In genomic region chr13:41462427-41462826, GRCh38 we compare ENCODE assay signal across 17 cellular contexts. TPM values are rescaled to one million over a fixed set of nuclear protein-coding genes. Genes with fewer than 3 reads are reported as not detected.
DNase-seq lines count a peak whose midpoint lies in the region; ATAC-seq, FAIRE-seq and TF ChIP-seq lines count a peak whose summit lies in the region.
"Had no signal": no experiment of that assay in that cellular context is flagged by ENCODE, and none has a peak within 500 bp of the region (broad histone marks: within the 10 kb centered on the region; RNA-seq: fewer than 3 reads in every experiment).

No MANE protein-coding gene starts in this region.

- H3K36me3 ChIP-seq in GM12878 (ENCODE audit: control insufficient read depth in 2 of 2, insufficient read depth in 2 of 2, low read length in 1 of 2) (no peaks in the 10 kb centered on the region; a peak in 1 of 4 replicates), parathyroid adenoma (ENCODE audit: control insufficient read depth, insufficient read depth, low read length) (no peaks in the 10 kb centered on the region)

- H3K4me2 ChIP-seq in GM12878 (ENCODE audit: control insufficient read depth, insufficient read depth) (peak overlapping the region; percentile 10; the same call in 1 of the 2 replicates), parathyroid adenoma (ENCODE audit: low read length) (no peak overlapping the region)

- WGBS in GM12878 (ENCODE audit: insufficient coverage, insufficient replicate concordance, low lambda C conversion rate, missing lambda C conversion rate), result 92% methylated on average over 6 of the region's 6 CpGs

- H3K4me1 ChIP-seq in GM12878 (ENCODE audit: control insufficient read depth, insufficient read depth, low read length) (peaks cover 79% of the 10 kb centered on the region), parathyroid adenoma (no peaks in the 10 kb centered on the region)

- peaks cover 45% of the 10 kb centered on the region for H3K36me3 Mint-ChIP-seq in T-helper 1 cell treated with Interleukin-12 subunit alpha and Interleukin-12 subunit beta and Interleukin-4 antibody, amounts not matched to agents 30 μg/mL and 1 μg/mL, for 36 hours (ENCODE audit: low read depth)

- no peak for DNase-seq in T-helper 1 cell
- DNase-seq in GM13976 (ENCODE audit: low spot score), result peak; percentile 2
- no peak for DNase-seq in GM12878 (ENCODE audit: low read depth, low spot score)
- DNase-seq in A172 (ENCODE audit: low spot score), result no peak
- DNase-seq in SKM-1 (lab: John Stamatoyannopoulos, UW; ENCODE audit: unreplicated experiment), result no peak
- DNase-seq in stimulated activated CD4-positive, alpha-beta T cell treated with anti-CD3 and anti-CD28 coated beads, Interleukin-1b, Interleukin-23, amount 100 ng/mL, for 48 hours, result no peak
- DNase-seq: activated gamma-delta T cell, NCI-H2029 treated with DMSO at 0.1 percent for 48 hours, NCI-H774 had no signal

- no peaks in the 10 kb centered on the region for H3K27me3 Mint-ChIP-seq in T-helper 1 cell treated with Interleukin-12 subunit alpha and Interleukin-12 subunit beta and Interleukin-4 antibody, amounts not matched to agents 30 μg/mL and 1 μg/mL, for 36 hours (ENCODE audit: low read depth)

- peaks cover 2% of the 10 kb centered on the region; the same call in 1 of the 2 replicates for H3K79me2 ChIP-seq in GM12878 (ENCODE audit: control insufficient read depth, insufficient read depth, low read length)
- no peaks in the 10 kb centered on the region for H3K79me2 ChIP-seq in parathyroid adenoma

- no peak for TF ChIP-seq RAD21 in GM12878 (IDR thresholded peaks at IDR 0.05; ENCODE audit: insufficient read depth, low read depth, low read length)

- H3K27ac Mint-ChIP-seq in T-helper 1 cell treated with Interleukin-12 subunit alpha and Interleukin-12 subunit beta and Interleukin-4 antibody, amounts not matched to agents 30 μg/mL and 1 μg/mL, for 36 hours, result peak overlapping the region; percentile 93

- no peak for FAIRE-seq in GM12878 (lab: Jason Lieb, UNC)
- FAIRE-seq: G401.6, islet of Langerhans, RCC 7860 had no signal

- no peak for TF ChIP-seq EP300 in GM12878 (IDR thresholded peaks at IDR 0.05; ENCODE audit: borderline replicate concordance in 1 of 2, control insufficient read depth in 1 of 2, low read depth in 2 of 2, low read length in 2 of 2)

- H2AFZ ChIP-seq in GM12878 (ENCODE audit: control insufficient read depth, low read depth, low read length) (no peak overlapping the region), parathyroid adenoma (no peak overlapping the region)

- TF ChIP-seq POLR2A in GM12878 (IDR thresholded peaks at IDR 0.05; ENCODE audit: low read depth, low read length), result no peak

- peak overlapping the region; percentile 84 for H3K4me3 Mint-ChIP-seq in T-helper 1 cell treated with Interleukin-12 subunit alpha and Interleukin-12 subunit beta and Interleukin-4 antibody, amounts not matched to agents 30 μg/mL and 1 μg/mL, for 36 hours
- H3K4me3 Mint-ChIP-seq: type B pancreatic cell had no signal

- no TSS peak for BruUV-seq in GM12878 (replicated peaks; lab: Mats Ljungman, UMichigan)

- no peak for ATAC-seq in GM12878

- no peaks in the 10 kb centered on the region for H3K9me3 Mint-ChIP-seq in T-helper 1 cell treated with Interleukin-12 subunit alpha and Interleukin-12 subunit beta and Interleukin-4 antibody, amounts not matched to agents 30 μg/mL and 1 μg/mL, for 36 hours
- H3K9me3 Mint-ChIP-seq: type B pancreatic cell had no signal

- intact Hi-C loops in GM12878 (cut with micrococcal nuclease; ENCODE audit: unreplicated experiment), result no loop called here

- H3K4me3 ChIP-seq in GM12878 (no peak overlapping the region), parathyroid adenoma (ENCODE audit: low read depth, low read length) (peak overlapping the region; percentile 11)

- in situ Hi-C loops in GM13976 (cut with MboI; ENCODE audit: low sequenced_read_pairs, unreplicated experiment), result no loop called here
- in situ Hi-C loops in GM12878 (cut with MboI), result no loop called here

- H3K9me3 ChIP-seq in GM12878 (replicated peaks; ENCODE audit: control insufficient read depth, insufficient read depth, low read length) (no peaks in the 10 kb centered on the region), parathyroid adenoma (ENCODE audit: control insufficient read depth, low read length) (no peaks in the 10 kb centered on the region)

- CTCF ChIA-PET in GM12878 (lab: Yijun Ruan, JAX), result interaction anchor here (1.2 kb wide), 1 partner anchor 474 kb away, joined by 3 read pairs; no protein-coding TSS in a partner anchor

- SMC1A ChIA-PET in GM12878 (lab: Charles Lee; ENCODE audit: uncharacterized antibody, unreplicated experiment), result no interaction called here

- H3K4me1 Mint-ChIP-seq in T-helper 1 cell treated with Interleukin-12 subunit alpha and Interleukin-12 subunit beta and Interleukin-4 antibody, amounts not matched to agents 30 μg/mL and 1 μg/mL, for 36 hours (ENCODE audit: low read depth), result peaks cover 76% of the 10 kb centered on the region

- H3K27ac ChIP-seq in GM12878 (ENCODE audit: control insufficient read depth, insufficient read depth) (0 out of 2 replicates have a peak overlapping the region, but pooled peaks have one; percentile 10), parathyroid adenoma (peak overlapping the region; percentile 24)
- H3K27ac ChIP-seq: 22Rv1 had no signal

- RAD21 ChIA-PET in GM12878 (lab: Charles Lee; ENCODE audit: unreplicated experiment), result no interaction called here

- no peaks in the 10 kb centered on the region for H4K20me1 ChIP-seq in GM12878 (ENCODE audit: control insufficient read depth, insufficient read depth)

- POLR2A ChIA-PET in GM12878 (lab: Charles Lee), result no interaction called here

- no peak for TF ChIP-seq CTCF in GM13976 (IDR thresholded peaks at IDR 0.05; ENCODE audit: borderline replicate concordance, control extremely low read depth, extremely low read depth, insufficient read depth, missing control alignments)
- TF ChIP-seq CTCF in GM12878 (IDR thresholded peaks at IDR 0.05 in 2 of 3, conservative IDR thresholded peaks at IDR 0.05 in 1 of 3; ENCODE audit: control insufficient read depth in 2 of 3, extremely low read depth in 1 of 3, insufficient read depth in 1 of 3, low read depth in 3 of 3, low read length in 3 of 3), result no peak
- TF ChIP-seq CTCF in parathyroid adenoma (IDR thresholded peaks at IDR 0.05), result no peak

- H3K9ac ChIP-seq in GM12878 (ENCODE audit: control insufficient read depth, insufficient read depth, low read length) (no peak overlapping the region), parathyroid adenoma (no peak overlapping the region)

- 0 out of 4 replicates have a peak, but pooled peaks cover 0 to 2% of the 10 kb centered on the region in 2 experiments for H3K27me3 ChIP-seq in GM12878 (replicated peaks in 1 of 2; ENCODE audit: control insufficient read depth in 2 of 2, insufficient read depth in 2 of 2, low read length in 1 of 2)
- H3K27me3 ChIP-seq in parathyroid adenoma (ENCODE audit: control insufficient read depth, insufficient read depth, low read length), result no peaks in the 10 kb centered on the region

TF ChIP-seq in GM12878, 131 proteins besides CTCF, POLR2A, EP300 and RAD21:
- TF ChIP-seq RB1 (IDR thresholded peaks at IDR 0.05; ENCODE audit: borderline replicate concordance) (no peak), KAT2A (conservative IDR thresholded peaks at IDR 0.05; ENCODE audit: control insufficient read depth, low read depth, low read length) (no peak), CBX5 (IDR thresholded peaks at IDR 0.05; ENCODE audit: low read depth) (no peak)

RNA-seq across cellular contexts. Expression of gene RGCC, which starts 5.1 kb away (rescaled TPM):
- not detected in 2 replicates for total RNA-seq in GM12878 (2013; cell fraction: nucleolus; rRNA removed)
- total RNA-seq in GM12878 (2014; rRNA removed) (14.6 and 19.4 TPM in 2 replicates), GM12878 (2014; rRNA removed; fragmentation: Illumina TruSeq; extraction: Trizol) (10.0 and 11.6 TPM in 2 replicates), GM12878 (2021) (10.0 and 10.5 TPM in 2 replicates)
- 4.5 TPM for polyA plus RNA-seq in GM12878 (2011; ENCODE audit: low read depth)
- polyA plus RNA-seq in GM12878 (2011; rRNA removed) (0.36 and 0.41 TPM in 2 replicates), GM12878 (2014; fragmentation: Illumina TruSeq; extraction: Trizol) (8.2 and 9.6 TPM in 2 replicates), GM12878 (2014; fragmentation: Nextera tagmentation; extraction: Ambion mirVana) (1 to 10 TPM; 6.2 to 9.8 TPM), GM12878 (2014; rRNA removed) (16.8 and 18.1 TPM in 2 replicates), GM12878 (2016; fragmentation: Nextera tagmentation; extraction: Ambion mirVana) (10 to 100 TPM in 1 of 2 experiments, 1 to 10 TPM in 1; 5.6 to 11.9 TPM)
- 0.39 and 0.42 TPM in 2 replicates for polyA plus RNA-seq in GM12878 (2011; cell fraction: cytosol; rRNA removed)
- polyA plus RNA-seq in GM12878 (2011; cell fraction: nucleus; rRNA removed), result 0.12 and 0.54 TPM in 2 replicates
- polyA plus RNA-seq in GM12878 (2012), result 6.6 and 11.5 TPM in 2 replicates
- polyA minus RNA-seq in GM12878 (2011; rRNA and poly(A)+ RNA removed), result not detected in 2 replicates
- polyA minus RNA-seq in GM12878 (2011; cell fraction: cytosol; rRNA and poly(A)+ RNA removed), result not detected in 2 replicates
- not detected in 2 replicates for polyA minus RNA-seq in GM12878 (2011; cell fraction: nucleus; rRNA and poly(A)+ RNA removed)
- not detected in 2 replicates for total RNA-seq in A172 (2014; rRNA removed; shearing (Covaris generic))
- total RNA-seq: progenitor cell of endocrine pancreas had no signal
